In the genomic region with DNA sequence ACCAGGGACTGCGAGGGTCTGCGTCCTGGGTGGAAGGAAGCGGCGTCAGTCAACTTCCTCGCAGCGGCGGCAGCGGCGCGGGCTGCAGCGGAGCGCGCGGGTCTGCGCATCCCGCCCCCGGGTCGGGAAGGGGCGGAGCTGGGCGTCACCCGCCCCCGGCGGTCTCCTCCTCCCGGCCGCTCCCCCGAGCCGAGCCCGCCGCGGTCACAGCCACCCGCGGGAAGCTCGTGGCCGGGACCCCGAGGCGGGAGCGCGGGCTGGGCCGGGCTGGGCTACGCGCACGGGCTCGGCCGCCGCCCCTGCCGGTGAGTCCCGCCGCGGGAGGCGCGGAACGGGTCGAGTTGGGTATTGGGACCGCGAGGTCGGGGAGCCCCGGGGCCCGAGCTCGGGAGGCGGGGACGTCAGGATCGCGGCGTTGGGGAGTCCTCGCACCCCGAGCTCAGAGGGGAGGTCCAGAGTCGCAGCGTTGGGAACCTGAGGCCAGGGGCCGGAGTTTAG, we compare ENCODE assay signal across 8 cellular contexts. TPM values are rescaled to one million over a fixed set of nuclear protein-coding genes. Genes with fewer than 3 reads are reported as not detected.
DNase-seq lines count a peak whose midpoint lies in the region; ATAC-seq and TF ChIP-seq lines count a peak whose summit lies in the region.

A gene with protein sequence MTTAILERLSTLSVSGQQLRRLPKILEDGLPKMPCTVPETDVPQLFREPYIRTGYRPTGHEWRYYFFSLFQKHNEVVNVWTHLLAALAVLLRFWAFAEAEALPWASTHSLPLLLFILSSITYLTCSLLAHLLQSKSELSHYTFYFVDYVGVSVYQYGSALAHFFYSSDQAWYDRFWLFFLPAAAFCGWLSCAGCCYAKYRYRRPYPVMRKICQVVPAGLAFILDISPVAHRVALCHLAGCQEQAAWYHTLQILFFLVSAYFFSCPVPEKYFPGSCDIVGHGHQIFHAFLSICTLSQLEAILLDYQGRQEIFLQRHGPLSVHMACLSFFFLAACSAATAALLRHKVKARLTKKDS (plus strand): TSS at position 207 of the 498 bp plus-strand sequence. CDS start 41,063 bp downstream, outside the sequence.

- peak within 1 kb of the TSS; percentile 86 for H3K4me3 ChIP-seq in IMR-90 (ENCODE audit: insufficient read depth, low read depth, low read length)

- H3K18ac ChIP-seq in IMR-90 (ENCODE audit: low read depth, low read length), result peak within 1 kb of the TSS; percentile 26

- H3K36me3 ChIP-seq in IMR-90 (ENCODE audit: control insufficient read depth, insufficient read depth, low read length), result no peaks in the 10 kb centered on the region

- H2AFZ ChIP-seq in IMR-90 (replicated peaks; ENCODE audit: low read length, poor library complexity), result peak within 1 kb of the TSS; percentile 90

- H4K8ac ChIP-seq in IMR-90 (ENCODE audit: low read depth in 2 of 2, low read length in 2 of 2), result peak within 1 kb of the TSS; percentile 90 to 98

- intact Hi-C loops in IMR-90 (cut with micrococcal nuclease), result loop anchor here (2.0 kb wide), 1 partner anchor 75 kb away; no protein-coding TSS in a partner anchor

- in situ Hi-C loops in IMR-90 (cut with MboI; ENCODE audit: low sequenced_read_pairs), result no loop called here

- H3K14ac ChIP-seq in IMR-90 (replicated peaks; ENCODE audit: low read depth, low read length), result peak within 1 kb of the TSS; percentile 91

- peak; percentile 49 for DNase-seq in DMS153 (lab: John Stamatoyannopoulos, UW)
- DNase-seq in IMR-90, result peak; percentile 51
- peak; percentile 5 for DNase-seq in SHP77 treated with DMSO at 0.1 percent for 48 hours (lab: John Stamatoyannopoulos, UW)
- peak; percentile 75 for DNase-seq in activated gamma-delta T cell treated with Interleukin-2 at 50 U/mL for 16 hours
- peak; percentile 87 for DNase-seq in globus pallidus (ENCODE audit: low spot score)
- DNase-seq in nucleus accumbens (lab: John Stamatoyannopoulos, UW), result peak; percentile 9 to 89 (median 73)
- peak in 48 of 49 donors; percentile 5 to 92 (median 76) for DNase-seq in substantia nigra (lab: John Stamatoyannopoulos, UW)

- dilution Hi-C loops in IMR-90 (cut with HindIII; ENCODE audit: low sequenced_read_pairs, unreplicated experiment), result no loop called here

- H2AK9ac ChIP-seq in IMR-90 (replicated peaks; ENCODE audit: low read depth, low read length, poor library complexity), result peak within 1 kb of the TSS; percentile 84

- no peak within 1 kb of the TSS for H2BK5ac ChIP-seq in IMR-90 (ENCODE audit: low read depth, low read length, poor library complexity, severe bottlenecking)

- no peak for TF ChIP-seq CTCF in IMR-90 (conservative IDR thresholded peaks at IDR 0.05; ENCODE audit: low read depth, low read length)

- no peaks in the 10 kb centered on the region; the same call in 1 of the 2 replicates for H4K20me1 ChIP-seq in IMR-90 (ENCODE audit: insufficient read depth, low read length)

- WGBS in IMR-90 (ENCODE audit: extremely low coverage in 2 of 2, insufficient read length in 1 of 2), 2 experiments, result 0% methylated on average over 26 of the region's 69 CpGs; no CpG with 5 or more reads in 1 of the 2 experiments

- peak within 1 kb of the TSS; percentile 45 for H2AK5ac ChIP-seq in IMR-90 (ENCODE audit: low read depth, low read length)

- peak within 1 kb of the TSS; percentile 86 for H3K9ac ChIP-seq in IMR-90 (ENCODE audit: low read depth, low read length)

- H3K23ac ChIP-seq in IMR-90 (ENCODE audit: low read depth, low read length), result peak within 1 kb of the TSS; percentile 82

- peak within 1 kb of the TSS; percentile 88 for H3K4ac ChIP-seq in IMR-90 (ENCODE audit: low read depth, low read length)

- peak within 1 kb of the TSS; percentile 81; the same call in 1 of the 3 replicates for H2BK15ac ChIP-seq in IMR-90 (ENCODE audit: low read depth, low read length)

- POLR2A ChIA-PET in IMR-90 (lab: Charles Lee; ENCODE audit: unreplicated experiment), result no interaction called here

- peaks cover 0 to 15% of the 10 kb centered on the region in 2 experiments; a peak in 2 of 4 replicates for H3K79me1 ChIP-seq in IMR-90 (ENCODE audit: low read depth in 1 of 2, low read length in 2 of 2)

- H3K4me1 ChIP-seq in IMR-90 (ENCODE audit: control insufficient read depth, insufficient read depth, low read length), result peaks cover 15% of the 10 kb centered on the region

- TF ChIP-seq RAD21 in IMR-90 (IDR thresholded peaks at IDR 0.05; ENCODE audit: low read length), result no peak

- H3K9me1 ChIP-seq in IMR-90 (ENCODE audit: insufficient read depth, low read length), result peaks cover 3% of the 10 kb centered on the region

- H3K27ac ChIP-seq in IMR-90 (ENCODE audit: insufficient read depth, low read length), result peak within 1 kb of the TSS; percentile 75
- H3K27ac ChIP-seq in substantia nigra (ENCODE audit: low read depth, low read length, poor library complexity, severe bottlenecking), result peak within 1 kb of the TSS; percentile 99

- no TSS peak for BruUV-seq in IMR-90 (replicated peaks; lab: Mats Ljungman, UMichigan)

- no peak for TF ChIP-seq POLR2A in IMR-90 (IDR thresholded peaks at IDR 0.05; ENCODE audit: low read depth, low read length)

- no peaks in the 10 kb centered on the region for H3K9me3 ChIP-seq in IMR-90 (ENCODE audit: control insufficient read depth, insufficient read depth, low read length)

- peak within 1 kb of the TSS; percentile 87; the same call in 1 of the 2 replicates for H3K56ac ChIP-seq in IMR-90 (ENCODE audit: extremely low read depth, insufficient read depth, low read length)

- H4K91ac ChIP-seq in IMR-90 (ENCODE audit: insufficient read depth, low read depth, low read length), result peak within 1 kb of the TSS; percentile 88

- H3K4me2 ChIP-seq in IMR-90 (ENCODE audit: low read depth, low read length), result peak within 1 kb of the TSS; percentile 90

- ATAC-seq in GM21515 (IDR thresholded peaks at IDR 0.05; ENCODE audit: unreplicated experiment) (peak; percentile 86), IMR-90 (ENCODE audit: low read depth) (peak; percentile 96)

- peak within 1 kb of the TSS; percentile 80 for H2BK120ac ChIP-seq in IMR-90 (ENCODE audit: low read depth, low read length)

- no peaks in the 10 kb centered on the region for H3K27me3 ChIP-seq in IMR-90 (ENCODE audit: control insufficient read depth, insufficient read depth, low read length)

- CTCF ChIA-PET in IMR-90 (lab: Yijun Ruan, JAX), result interaction anchor here (1.0 to 2.1 kb wide), 5 partner anchors 13 to 90 kb away, joined by 3 to 6 read pairs (median 4); no protein-coding TSS in a partner anchor

- H4K5ac ChIP-seq in IMR-90 (ENCODE audit: low read depth, low read length), result peak within 1 kb of the TSS; percentile 83

- no peak within 1 kb of the TSS; the same call in 1 of the 2 replicates for H2BK20ac ChIP-seq in IMR-90 (ENCODE audit: low read depth, low read length)

TF ChIP-seq in IMR-90, 13 proteins besides CTCF, POLR2A, EP300 and RAD21:
- TF ChIP-seq MAFK (IDR thresholded peaks at IDR 0.05; ENCODE audit: low read depth, low read length) (no peak), MAZ (IDR thresholded peaks at IDR 0.05; ENCODE audit: borderline replicate concordance, low read depth, low read length) (peak; percentile 52; the same call in 1 of the 2 replicates), MXI1 (IDR thresholded peaks at IDR 0.05; ENCODE audit: borderline replicate concordance, low read depth, low read length) (peak; percentile 40; the same call in 1 of the 2 replicates)

RNA-seq across cellular contexts. Expression of the gene that starts here (rescaled TPM):
- total RNA-seq in IMR-90 (2012; rRNA removed), result 1.6 and 1.7 TPM in 2 replicates
- 1.1 and 1.4 TPM in 2 replicates for polyA plus RNA-seq in IMR-90 (2012; rRNA removed)
- 0.68 and 1.2 TPM in 2 replicates for polyA plus RNA-seq in IMR-90 (2012; cell fraction: cytosol; rRNA removed)
- 0.37 and 0.42 TPM in 2 replicates for polyA plus RNA-seq in IMR-90 (2012; cell fraction: nucleus; rRNA removed; ENCODE audit: low replicate concordance)

Comparison
In these comparisons a context has a peak if more than half of its experiments do, and no peak if none do; other contexts are left out.
1. Peak in every context shown above with its lines: DNase-seq, ATAC-seq, H3K4me3 ChIP-seq and H3K27ac ChIP-seq.
2. DNase-seq: peak in every context shown above with its lines; median percentile 87 in globus pallidus; 76 in substantia nigra; 75 in activated gamma-delta T cell treated with Interleukin-2 at 50 U/mL for 16 hours; 73 in nucleus accumbens; 51 in IMR-90; 49 in DMS153; 5 in SHP77 treated with DMSO at 0.1 percent for 48 hours.